8 cellular contexts compared by ENCODE assay signal in genomic region chr11:73393479-73394415, GRCh38. TPM values are rescaled to one million over a fixed set of nuclear protein-coding genes. Genes with fewer than 3 reads are reported as not detected.
DNase-seq lines count a peak whose midpoint lies in the region; ATAC-seq, FAIRE-seq and TF ChIP-seq lines count a peak whose summit lies in the region.

No MANE protein-coding gene starts in this region.

- intact Hi-C loops in ovary (cut with DNase I), result loop anchor here in 2 of 4 donors (5.0 to 10.0 kb wide), 2 partner anchors 96 to 99 kb away; no protein-coding TSS in a partner anchor

- H3K79me2 ChIP-seq in DND-41 (ENCODE audit: insufficient read depth, low read length), result peaks cover 19% of the 10 kb centered on the region

- H2AFZ ChIP-seq in DND-41 (ENCODE audit: low read depth, low read length), result no peak overlapping the region

- peak; percentile 85 for TF ChIP-seq CTCF in DND-41 (IDR thresholded peaks at IDR 0.05; ENCODE audit: borderline replicate concordance, extremely low read depth, low read length, poor library complexity, severe bottlenecking)
- TF ChIP-seq CTCF in ovary (IDR thresholded peaks at IDR 0.05), result peak; percentile 33 to 70 (median 63)
- TF ChIP-seq CTCF in type B pancreatic cell (conservative IDR thresholded peaks at IDR 0.05), result peak; percentile 88

- no peak for TF ChIP-seq POLR2A in ovary (IDR thresholded peaks at IDR 0.05)

- ATAC-seq in DND-41 (ENCODE audit: insufficient read depth, low read depth), result peak; percentile 84
- ATAC-seq in GM19463 (IDR thresholded peaks at IDR 0.05; ENCODE audit: unreplicated experiment), result no peak

- H3K9ac ChIP-seq in DND-41 (ENCODE audit: low read depth, low read length), result no peak overlapping the region

- no peaks in the 10 kb centered on the region for H3K9me3 ChIP-seq in DND-41 (ENCODE audit: insufficient read depth, low read length, severe bottlenecking)
- H3K9me3 ChIP-seq in ovary, result no peaks in the 10 kb centered on the region

- no peaks in the 10 kb centered on the region for H3K27me3 ChIP-seq in DND-41 (ENCODE audit: insufficient read depth, low read length, poor library complexity)
- H3K27me3 ChIP-seq in ovary, result no peaks in the 10 kb centered on the region

- no peak overlapping the region for H3K4me2 ChIP-seq in DND-41 (ENCODE audit: insufficient read depth, low read length)

- H3K27me3 Mint-ChIP-seq in type B pancreatic cell, result no peaks in the 10 kb centered on the region

- no peak for FAIRE-seq in frontal cortex (lab: Jason Lieb, UNC)

- H3K27ac ChIP-seq in DND-41 (ENCODE audit: low read length), result no peak overlapping the region
- H3K27ac ChIP-seq in ovary, result no peak overlapping the region

- H3K4me1 Mint-ChIP-seq in type B pancreatic cell (ENCODE audit: unreplicated experiment), result peaks cover 5% of the 10 kb centered on the region

- H4K20me1 ChIP-seq in DND-41 (ENCODE audit: insufficient read depth, low read length), result peaks cover 49% of the 10 kb centered on the region

- H3K27ac Mint-ChIP-seq in type B pancreatic cell, result no peak overlapping the region

- 62 to 71% (median 62%) methylated on average over 16 of the region's 16 CpGs for WGBS in ovary, 3 donors

- no peak for TF ChIP-seq EP300 in ovary (IDR thresholded peaks at IDR 0.05)

- no peaks in the 10 kb centered on the region for H3K36me3 Mint-ChIP-seq in type B pancreatic cell

- no peak overlapping the region for H3K4me3 Mint-ChIP-seq in type B pancreatic cell

- peaks cover 76% of the 10 kb centered on the region for H3K36me3 ChIP-seq in DND-41 (ENCODE audit: insufficient read depth, low read length)
- no peaks in the 10 kb centered on the region for H3K36me3 ChIP-seq in ovary

- H3K4me1 ChIP-seq in DND-41 (ENCODE audit: insufficient read depth, low read length) (no peaks in the 10 kb centered on the region), ovary (ENCODE audit: insufficient read depth) (no peaks in the 10 kb centered on the region)

- no peaks in the 10 kb centered on the region for H3K9me3 Mint-ChIP-seq in type B pancreatic cell

- DNase-seq in DND-41 (peak; percentile 73), KG1 (lab: John Stamatoyannopoulos, UW) (peak; percentile 41), SHP77 (lab: John Stamatoyannopoulos, UW) (peak; percentile 64 to 67), frontal cortex (ENCODE audit: low spot score in 2 of 2) (peak; percentile 84 to 86), ovary (peak; percentile 46 to 78 (median 70)), type B pancreatic cell (ENCODE audit: extremely low spot score, unreplicated experiment) (no peak)
- DNase-seq in activated effector memory CD4-positive, alpha-beta T cell treated with anti-CD3 and anti-CD28 coated beads, Interleukin-2, amount 50 U/mL, for 16 hours, result peak; percentile 86

- H3K4me3 ChIP-seq in DND-41 (ENCODE audit: low read depth in 1 of 2, low read length in 2 of 2) (no peak overlapping the region), ovary (no peak overlapping the region)

RNA-seq across cellular contexts. Expression of gene RELT, which starts 17.5 kb away (rescaled TPM):
- total RNA-seq in frontal cortex (2.0 TPM), ovary (1 to 10 TPM in 6 of 7 donors, under 1 TPM in 1; 0.95 to 4.7 (median 2.3) TPM), type B pancreatic cell (ENCODE audit: low replicate concordance) (2.9 and 8.5 TPM in 2 replicates)
- polyA plus RNA-seq in ovary, result 1 to 10 TPM in 1 of 2 donors, under 1 TPM in 1; 0.38 to 1.1 TPM
